ENCODE assay signal across 19 cellular contexts in genomic region chr5:149956685-149957084, GRCh38. TPM values are rescaled to one million over a fixed set of nuclear protein-coding genes. Genes with fewer than 3 reads are reported as not detected.
A peak's percentile ranks its signal among the peaks of the same experiment; 100 is the strongest.
DNase-seq lines count a peak whose midpoint lies in the region; ATAC-seq and TF ChIP-seq lines count a peak whose summit lies in the region.
"Had no signal": no experiment of that assay in that cellular context is flagged by ENCODE, and none has a peak within 500 bp of the region (broad histone marks: within the 10 kb centered on the region; RNA-seq: fewer than 3 reads in every experiment).

No MANE protein-coding gene starts in this region.

- H3K9me3 ChIP-seq in colonic mucosa: no peaks in the 10 kb centered on the region
- H3K9me3 ChIP-seq: SJSA1 had no signal

- no peak overlapping the region for H3K4me3 Mint-ChIP-seq in osteocyte (ENCODE audit: unreplicated experiment)
- H3K4me3 Mint-ChIP-seq: GM23338 had no signal

- DNase-seq in BJ (ENCODE audit: low read depth) (peak; percentile 85), HFF-Myc (ENCODE audit: extremely low read depth, low read depth) (peak; percentile 78), colonic mucosa (no peak), osteocyte (ENCODE audit: extremely low spot score, unreplicated experiment) (no peak), cardiac septum (ENCODE audit: low spot score) (no peak), AML-193 (lab: John Stamatoyannopoulos, UW) (no peak)
- no peak for DNase-seq in activated naive CD4-positive, alpha-beta T cell treated with Interleukin-2 at 50 U/mL for 16 hours
- DNase-seq: COR-L47, HCEC 1CT, KG1, NCI-H1417 treated with DMSO at 0.1 percent for 48 hours, NCI-H1930, NCI-H345, NCI-H524 treated with DMSO at 0.1 percent for 48 hours, PC-9 had no signal

- no peaks in the 10 kb centered on the region for H3K36me3 ChIP-seq in BJ (ENCODE audit: control insufficient read depth, insufficient read depth, low read length)
- H3K36me3 ChIP-seq in colonic mucosa: no peaks in the 10 kb centered on the region

- H3K9me3 Mint-ChIP-seq in osteocyte (ENCODE audit: unreplicated experiment): no peaks in the 10 kb centered on the region
- H3K9me3 Mint-ChIP-seq: GM23338 had no signal

- H3K4me1 ChIP-seq in colonic mucosa: no peaks in the 10 kb centered on the region

- TF ChIP-seq CTCF in BJ (IDR thresholded peaks at IDR 0.05; ENCODE audit: insufficient read depth, low read depth, low read length): no peak
- no peak for TF ChIP-seq CTCF in HFF-Myc (IDR thresholded peaks at IDR 0.05; ENCODE audit: low read depth, low read length, missing control alignments)
- no peak for TF ChIP-seq CTCF in colonic mucosa (IDR thresholded peaks at IDR 0.05)
- TF ChIP-seq CTCF in osteocyte (IDR thresholded peaks at IDR 0.05): no peak

- no peaks in the 10 kb centered on the region for H3K36me3 Mint-ChIP-seq in osteocyte (ENCODE audit: unreplicated experiment)

- H3K27me3 Mint-ChIP-seq in osteocyte (ENCODE audit: unreplicated experiment): no peaks in the 10 kb centered on the region

- H3K27me3 ChIP-seq in BJ (ENCODE audit: control insufficient read depth, insufficient read depth, low read length) (no peaks in the 10 kb centered on the region), colonic mucosa (no peaks in the 10 kb centered on the region)
- H3K27me3 ChIP-seq: SJSA1 had no signal

- CTCF ChIA-PET in BJ (lab: Yijun Ruan, JAX): interaction anchor here (0.7 to 4.2 kb wide), 2 partner anchors 9 to 104 kb away, joined by 3 to 43 read pairs; partner anchors contain the start of gene PDE6A

- POLR2A ChIA-PET in BJ (lab: Charles Lee): no interaction called here

- H3K4me3 ChIP-seq in BJ (ENCODE audit: low read depth, low read length) (no peak overlapping the region), HFF-Myc (replicated peaks; ENCODE audit: low read depth, low read length) (no peak overlapping the region), colonic mucosa (no peak overlapping the region)
- H3K4me3 ChIP-seq: GM23338, PC-9, SJSA1 had no signal

- no peak for ATAC-seq in GM21447 (IDR thresholded peaks at IDR 0.05; ENCODE audit: unreplicated experiment)
- ATAC-seq: GM23338 had no signal

- no peak overlapping the region for H3K9ac ChIP-seq in colonic mucosa (ENCODE audit: low read depth in 2 of 2, low read length in 2 of 2)

- H3K27ac ChIP-seq in colonic mucosa: peak overlapping the region; percentile 15
- H3K27ac ChIP-seq: PC-9, SJSA1 had no signal

- H3K27ac Mint-ChIP-seq in osteocyte (ENCODE audit: unreplicated experiment): peak overlapping the region; percentile 45
- H3K27ac Mint-ChIP-seq: GM23338 had no signal

- intact Hi-C loops in colonic mucosa (cut with DNase I) (no loop called here), cardiac septum (cut with DNase I) (no loop called here)

- peaks cover 45% of the 10 kb centered on the region for H3K4me1 Mint-ChIP-seq in osteocyte (ENCODE audit: unreplicated experiment)

RNA-seq across cellular contexts. Expression of gene SLC26A2, which starts 3.9 kb away (rescaled TPM):
- polyA plus RNA-seq in BJ (2011; rRNA removed): 3.3 and 7.6 TPM in 2 replicates
- 9.5 and 11.5 TPM in 2 replicates for polyA minus RNA-seq in BJ (2011; rRNA and poly(A)+ RNA removed)
- 100 to 1,000 TPM; 339 to 770 TPM for total RNA-seq in colonic mucosa
- total RNA-seq in osteocyte: 39.7 and 41.8 TPM in 2 replicates
- total RNA-seq in cardiac septum: 5.8 TPM

RNA-seq across cellular contexts. Expression of gene PDE6A, which starts 12.1 kb away (rescaled TPM):
- polyA plus RNA-seq in BJ (2011; rRNA removed): not detected in 2 replicates
- not detected in 2 replicates for polyA minus RNA-seq in BJ (2011; rRNA and poly(A)+ RNA removed)
- total RNA-seq in colonic mucosa (1 to 10 TPM; 1.5 to 2.7 TPM), osteocyte (not detected in 2 replicates), cardiac septum (0.13 TPM)
- total RNA-seq: GM23338, HT-29 had no signal

RNA-seq across cellular contexts. Expression of gene TIGD6, which starts 43.8 kb away (rescaled TPM):
- 4.6 and 6.7 TPM in 2 replicates for polyA plus RNA-seq in BJ (2011; rRNA removed)
- polyA minus RNA-seq in BJ (2011; rRNA and poly(A)+ RNA removed): 6.1 and 6.3 TPM in 2 replicates
- 1 to 10 TPM; 3.9 to 4.6 TPM for total RNA-seq in colonic mucosa
- total RNA-seq in osteocyte: 5.6 and 5.9 TPM in 2 replicates
- 2.7 TPM for total RNA-seq in cardiac septum

RNA-seq across cellular contexts. Expression of gene HMGXB3, which starts 43.9 kb away (rescaled TPM):
- polyA plus RNA-seq in BJ (2011; rRNA removed): 33.4 and 39.0 TPM in 2 replicates
- 37.4 and 52.1 TPM in 2 replicates for polyA minus RNA-seq in BJ (2011; rRNA and poly(A)+ RNA removed)
- total RNA-seq in colonic mucosa (10 to 100 TPM; 21.8 to 40.2 TPM), osteocyte (54.6 and 58.6 TPM in 2 replicates), cardiac septum (17.6 TPM)

Comparison
In these comparisons a context has a peak if more than half of its experiments do, and no peak if none do; other contexts are left out.
1. DNase-seq: peak in BJ (single experiment) and HFF-Myc (single experiment); none in colonic mucosa (single experiment), osteocyte (single experiment), activated naive CD4-positive, alpha-beta T cell treated with Interleukin-2 at 50 U/mL for 16 hours (single experiment), cardiac septum (single experiment) and AML-193 (0 of 2).